ENCODE assay signal across 8 cellular contexts in genomic region chr3:196445391-196445790, GRCh38. TPM values are rescaled to one million over a fixed set of nuclear protein-coding genes. Genes with fewer than 3 reads are reported as not detected.
DNase-seq lines count a peak whose midpoint lies in the region; ATAC-seq, FAIRE-seq and TF ChIP-seq lines count a peak whose summit lies in the region.
"Not testable (repeated sequence)": the region's sequence is repeated elsewhere in the genome, so short reads cannot be mapped to it uniquely, and the experiment has no call there.

No MANE protein-coding gene starts in this region.

- H3K36me3 Mint-ChIP-seq in activated CD8-positive, alpha-beta T cell treated with anti-CD3 and anti-CD28 coated beads for 36 hours (ENCODE audit: low read depth): not testable (repeated sequence)

- not testable (repeated sequence) for H3K4me2 ChIP-seq in OCI-LY3 (ENCODE audit: low read length); endothelial cell of umbilical vein (ENCODE audit: insufficient read depth, low read length)

- H3K9ac ChIP-seq in OCI-LY3 (ENCODE audit: low read length); endothelial cell of umbilical vein (replicated peaks; ENCODE audit: extremely low read depth, insufficient read depth, low read length): not testable (repeated sequence)

- not testable (repeated sequence) for H3K27me3 Mint-ChIP-seq in activated CD8-positive, alpha-beta T cell treated with anti-CD3 and anti-CD28 coated beads for 36 hours

- BruUV-seq in endothelial cell of umbilical vein (replicated peaks; lab: Mats Ljungman, UMichigan): not testable (repeated sequence)

- not testable (repeated sequence) for H3K79me2 ChIP-seq in OCI-LY3 (ENCODE audit: low read length); endothelial cell of umbilical vein (ENCODE audit: control insufficient read depth, insufficient read depth, low read length)

- H4K20me1 ChIP-seq in OCI-LY3 (ENCODE audit: insufficient read depth, low read length); endothelial cell of umbilical vein (replicated peaks; ENCODE audit: control insufficient read depth, extremely low read depth, insufficient read depth, low read length): not testable (repeated sequence)

- not testable (repeated sequence) for H3K36me3 ChIP-seq in H7 (replicated peaks; ENCODE audit: control insufficient read depth, insufficient read depth, low read length); OCI-LY3 (replicated peaks; ENCODE audit: low read depth, low read length); endothelial cell of umbilical vein (ENCODE audit: control insufficient read depth in 2 of 2, extremely low read depth in 1 of 2, insufficient read depth in 2 of 2, low read length in 2 of 2)

- not testable (repeated sequence) for H3K9me1 ChIP-seq in endothelial cell of umbilical vein (replicated peaks; ENCODE audit: control insufficient read depth, extremely low read depth, insufficient read depth, low read length)

- H3K4me1 Mint-ChIP-seq in activated CD8-positive, alpha-beta T cell treated with anti-CD3 and anti-CD28 coated beads for 36 hours (ENCODE audit: low read depth): not testable (repeated sequence)

- not testable (repeated sequence) for H3K4me3 Mint-ChIP-seq in activated CD8-positive, alpha-beta T cell treated with anti-CD3 and anti-CD28 coated beads for 36 hours

- not testable (repeated sequence) for H3K9me3 Mint-ChIP-seq in activated CD8-positive, alpha-beta T cell treated with anti-CD3 and anti-CD28 coated beads for 36 hours

- TF ChIP-seq CTCF in OCI-LY3 (IDR thresholded peaks at IDR 0.05; ENCODE audit: low read depth, low read length): peak; percentile 42
- TF ChIP-seq CTCF in activated CD8-positive, alpha-beta T cell treated with anti-CD3 and anti-CD28 coated beads for 36 hours (IDR thresholded peaks at IDR 0.05): peak; percentile 36
- not testable (repeated sequence) for TF ChIP-seq CTCF in endothelial cell of umbilical vein (IDR thresholded peaks at IDR 0.05; ENCODE audit: extremely low read depth in 1 of 2, insufficient read depth in 1 of 2, low read depth in 1 of 2, low read length in 2 of 2)

- intact Hi-C loops in activated CD8-positive, alpha-beta T cell treated with anti-CD3 and anti-CD28 coated beads for 36 hours (cut with micrococcal nuclease); endothelial cell of umbilical vein (cut with micrococcal nuclease): not testable (repeated sequence)

- not testable (repeated sequence) for H2AFZ ChIP-seq in OCI-LY3 (ENCODE audit: low read depth, low read length); endothelial cell of umbilical vein (ENCODE audit: low read depth, low read length)

- DNase-seq in A172 (ENCODE audit: low spot score): peak; percentile 24
- DNase-seq in Daoy (ENCODE audit: low read depth): peak; percentile 17
- DNase-seq in H7: peak; percentile 59
- peak; percentile 19 for DNase-seq in LHCN-M2 (ENCODE audit: low read depth)
- peak; percentile 38 for DNase-seq in activated CD8-positive, alpha-beta T cell treated with anti-CD3 and anti-CD28 coated beads for 36 hours
- DNase-seq in endothelial cell of umbilical vein (ENCODE audit: low read depth, low spot score): not testable (repeated sequence)
- peak; percentile 52 for DNase-seq in iPS-NIHi7 (ENCODE audit: extremely low spot score)

- H3K9me3 ChIP-seq in OCI-LY3 (ENCODE audit: insufficient read depth, low read length); endothelial cell of umbilical vein (replicated peaks; ENCODE audit: control insufficient read depth, insufficient read depth, low read length): not testable (repeated sequence)

- dilution Hi-C loops in endothelial cell of umbilical vein (cut with MboI; ENCODE audit: extremely low pct_ligation_motif_present, low sequenced_read_pairs): loop anchor here (10.0 kb wide), 1 partner anchor 171 kb away; no protein-coding TSS in a partner anchor

- POLR2A ChIA-PET in activated CD8-positive, alpha-beta T cell treated with anti-CD3 and anti-CD28 coated beads for 36 hours (lab: Charles Lee); endothelial cell of umbilical vein (lab: Charles Lee): not testable (repeated sequence)

- not testable (repeated sequence) for H3K4me3 ChIP-seq in H7 (ENCODE audit: insufficient read depth, low read depth, low read length); OCI-LY3 (ENCODE audit: low read length); endothelial cell of umbilical vein (replicated peaks in 1 of 3; ENCODE audit: insufficient read depth in 1 of 3, low read depth in 1 of 3, low read length in 3 of 3)

- ATAC-seq in activated CD8-positive, alpha-beta T cell treated with anti-CD3 and anti-CD28 coated beads for 36 hours: peak; percentile 42

- not testable (repeated sequence) for TF ChIP-seq POLR2A in endothelial cell of umbilical vein (IDR thresholded peaks at IDR 0.05; ENCODE audit: low read depth, low read length)

- peaks cover 15% of the 10 kb centered on the region for H3K4me1 ChIP-seq in OCI-LY3 (ENCODE audit: low read length)
- H3K4me1 ChIP-seq in endothelial cell of umbilical vein (ENCODE audit: control insufficient read depth, extremely low read depth, insufficient read depth, low read length): not testable (repeated sequence)

- not testable (repeated sequence) for H3K27me3 ChIP-seq in H7 (ENCODE audit: control insufficient read depth, insufficient read depth, low read length); OCI-LY3 (ENCODE audit: low read depth, low read length); endothelial cell of umbilical vein (ENCODE audit: control insufficient read depth in 2 of 2, insufficient read depth in 2 of 2, low read length in 2 of 2)

- peak; percentile 12 for FAIRE-seq in endothelial cell of umbilical vein (lab: Jason Lieb, UNC)

- CTCF ChIA-PET in activated CD8-positive, alpha-beta T cell treated with anti-CD3 and anti-CD28 coated beads for 36 hours (lab: Charles Lee); endothelial cell of umbilical vein (lab: Charles Lee): not testable (repeated sequence)

- H3K27ac Mint-ChIP-seq in activated CD8-positive, alpha-beta T cell treated with anti-CD3 and anti-CD28 coated beads for 36 hours: not testable (repeated sequence)

- not testable (repeated sequence) for H3K27ac ChIP-seq in OCI-LY3 (ENCODE audit: low read length); endothelial cell of umbilical vein (ENCODE audit: insufficient read depth, low read depth, low read length)

RNA-seq across cellular contexts. Expression of gene UBXN7, which starts 13.2 kb away (rescaled TPM):
- total RNA-seq in A172 (2014; rRNA removed; shearing (Covaris generic)): 21.6 and 32.3 TPM in 2 replicates
- 11.5 and 13.7 TPM in 2 replicates for total RNA-seq in Daoy (2014; rRNA removed; shearing (Covaris generic))
- 14.4 and 23.2 TPM in 2 replicates for total RNA-seq in H7 (2014; rRNA removed; shearing (Covaris generic))
- 12.1 and 16.4 TPM in 2 replicates for total RNA-seq in LHCN-M2 (2014; rRNA removed)
- polyA plus RNA-seq in LHCN-M2 (2012): 10.1 TPM
- 10 to 100 TPM; 58.4 to 63.7 TPM for total RNA-seq in activated CD8-positive, alpha-beta T cell treated with anti-CD3 and anti-CD28 coated beads for 36 hours
- 55.1 and 57.0 TPM in 2 replicates for total RNA-seq in endothelial cell of umbilical vein
- polyA plus RNA-seq in endothelial cell of umbilical vein: 8.2 and 9.9 TPM in 2 replicates
- polyA plus RNA-seq in endothelial cell of umbilical vein (2011; cell fraction: cytosol; rRNA removed): 11.9 and 12.1 TPM in 2 replicates
- 22.9 and 24.3 TPM in 2 replicates for polyA plus RNA-seq in endothelial cell of umbilical vein (2011; cell fraction: nucleus; rRNA removed)
- 21.2 and 28.2 TPM in 2 replicates for polyA plus RNA-seq in endothelial cell of umbilical vein (2012)
- 31.5 and 40.8 TPM in 2 replicates for polyA minus RNA-seq in endothelial cell of umbilical vein
- 17.7 TPM for polyA minus RNA-seq in endothelial cell of umbilical vein (2011; cell fraction: cytosol; rRNA and poly(A)+ RNA removed)
- polyA minus RNA-seq in endothelial cell of umbilical vein (2011; cell fraction: nucleus; rRNA and poly(A)+ RNA removed): 21.7 and 22.8 TPM in 2 replicates

RNA-seq across cellular contexts. Expression of gene RNF168, which starts 58.2 kb away (rescaled TPM):
- 25.3 and 25.9 TPM in 2 replicates for total RNA-seq in A172 (2014; rRNA removed; shearing (Covaris generic))
- total RNA-seq in Daoy (2014; rRNA removed; shearing (Covaris generic)): 12.0 and 14.5 TPM in 2 replicates
- total RNA-seq in H7 (2014; rRNA removed; shearing (Covaris generic)): 30.1 and 50.3 TPM in 2 replicates
- total RNA-seq in LHCN-M2 (2014; rRNA removed): 14.9 and 15.1 TPM in 2 replicates
- 3.7 TPM for polyA plus RNA-seq in LHCN-M2 (2012)
- 10 to 100 TPM; 20.9 to 21.2 TPM for total RNA-seq in activated CD8-positive, alpha-beta T cell treated with anti-CD3 and anti-CD28 coated beads for 36 hours
- 32.9 and 34.9 TPM in 2 replicates for total RNA-seq in endothelial cell of umbilical vein
- 2.7 and 4.0 TPM in 2 replicates for polyA plus RNA-seq in endothelial cell of umbilical vein
- polyA plus RNA-seq in endothelial cell of umbilical vein (2011; cell fraction: cytosol; rRNA removed): 4.9 and 5.4 TPM in 2 replicates
- polyA plus RNA-seq in endothelial cell of umbilical vein (2011; cell fraction: nucleus; rRNA removed): 7.5 and 9.4 TPM in 2 replicates
- 10.4 and 12.2 TPM in 2 replicates for polyA plus RNA-seq in endothelial cell of umbilical vein (2012)
- 19.7 and 25.7 TPM in 2 replicates for polyA minus RNA-seq in endothelial cell of umbilical vein
- 34.1 TPM for polyA minus RNA-seq in endothelial cell of umbilical vein (2011; cell fraction: cytosol; rRNA and poly(A)+ RNA removed)
- 23.3 and 24.1 TPM in 2 replicates for polyA minus RNA-seq in endothelial cell of umbilical vein (2011; cell fraction: nucleus; rRNA and poly(A)+ RNA removed)
